ENCODE assay signal across 1 cellular context in the genomic region with DNA sequence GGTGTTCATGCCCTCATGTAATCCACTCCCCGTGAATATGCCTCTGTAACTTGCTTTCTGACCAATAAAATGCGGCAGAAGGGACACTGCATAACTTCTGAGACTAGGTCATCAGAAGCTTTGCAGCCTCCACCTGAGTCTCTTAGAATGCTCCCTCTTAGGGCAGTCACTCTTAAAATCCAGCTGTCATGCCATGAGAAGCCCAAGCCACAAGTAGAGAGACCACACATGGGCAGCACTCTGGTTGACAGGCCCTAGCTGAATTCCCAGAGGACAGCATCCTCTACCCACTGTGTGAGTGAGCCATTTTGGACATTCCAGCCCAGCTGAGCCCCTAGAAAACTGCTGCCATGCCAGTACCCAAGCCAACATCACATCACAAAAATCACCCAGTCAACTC.
TF ChIP-seq lines count a peak whose summit lies in the region.

No MANE protein-coding gene starts in this region.

TF ChIP-seq in H1, 55 proteins besides CTCF, POLR2A, EP300 and RAD21:
- TF ChIP-seq TEAD4 (IDR thresholded peaks at IDR 0.05; ENCODE audit: low read depth, low read length): 0 out of 2 replicates have a peak, but pooled peaks have one; percentile 10
- TF ChIP-seq, protein P1, sequence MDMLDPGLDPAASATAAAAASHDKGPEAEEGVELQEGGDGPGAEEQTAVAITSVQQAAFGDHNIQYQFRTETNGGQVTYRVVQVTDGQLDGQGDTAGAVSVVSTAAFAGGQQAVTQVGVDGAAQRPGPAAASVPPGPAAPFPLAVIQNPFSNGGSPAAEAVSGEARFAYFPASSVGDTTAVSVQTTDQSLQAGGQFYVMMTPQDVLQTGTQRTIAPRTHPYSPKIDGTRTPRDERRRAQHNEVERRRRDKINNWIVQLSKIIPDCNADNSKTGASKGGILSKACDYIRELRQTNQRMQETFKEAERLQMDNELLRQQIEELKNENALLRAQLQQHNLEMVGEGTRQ (IDR thresholded peaks at IDR 0.05; ENCODE audit: low read length): no peak
- no peak for TF ChIP-seq SIN3A (conservative IDR thresholded peaks at IDR 0.05 in 1 of 2, IDR thresholded peaks at IDR 0.05 in 1 of 2; ENCODE audit: low read depth in 1 of 2, low read length in 2 of 2)
- TF ChIP-seq KDM5A (IDR thresholded peaks at IDR 0.05; ENCODE audit: low read length): no peak
- TF ChIP-seq TAF1 (IDR thresholded peaks at IDR 0.05; ENCODE audit: low read depth, low read length): no peak
- TF ChIP-seq BRCA1 (IDR thresholded peaks at IDR 0.05; ENCODE audit: low read depth, low read length): no peak
